ENCODE assay signal across 22 cellular contexts in the genomic region with DNA sequence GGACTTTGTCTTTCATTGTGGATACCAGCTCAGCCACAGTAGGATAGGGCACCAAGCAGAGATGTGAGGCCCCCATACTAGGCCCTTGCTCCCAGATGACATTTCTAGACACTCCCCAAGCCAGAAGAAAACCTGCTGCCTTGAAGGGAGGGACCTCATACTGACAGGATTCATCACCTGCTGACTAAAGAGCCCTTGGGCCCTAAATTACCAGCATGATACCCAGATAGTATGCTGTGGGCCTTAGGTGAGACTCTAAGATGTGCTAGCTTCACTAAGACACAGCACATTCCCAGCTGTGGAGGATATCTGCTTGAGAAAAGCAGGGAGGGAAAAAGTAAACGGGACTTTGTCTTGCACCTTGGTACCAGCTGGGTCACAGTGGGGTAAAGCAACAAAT.
DNase-seq lines count a peak whose midpoint lies in the region; ATAC-seq and TF ChIP-seq lines count a peak whose summit lies in the region.
"Had no signal": no experiment of that assay in that cellular context is flagged by ENCODE, and none has a peak within 500 bp of the region (broad histone marks: within the 10 kb centered on the region; RNA-seq: fewer than 3 reads in every experiment).

No MANE protein-coding gene starts in this region.

- no peak overlapping the region for H3K4me3 Mint-ChIP-seq in activated CD4-positive, alpha-beta T cell treated with anti-CD3 and anti-CD28 coated beads for 36 hours
- H3K4me3 Mint-ChIP-seq: activated CD4-positive, alpha-beta T cell treated with anti-CD3 and anti-CD28 coated beads, Interleukin-2, amount 10 ng/mL, durations not matched to agents 24 days and 14 days; CD8-positive, alpha-beta memory T cell; nephron had no signal

- H4K8ac ChIP-seq in trophoblast cell (ENCODE audit: low read depth, low read length): no peak overlapping the region

- H3K14ac ChIP-seq in trophoblast cell (ENCODE audit: low read length): no peak overlapping the region

- H2BK120ac ChIP-seq in trophoblast cell (ENCODE audit: insufficient read depth, low read length, poor library complexity): no peak overlapping the region

- no peak overlapping the region for H3K18ac ChIP-seq in trophoblast cell (ENCODE audit: low read length)

- intact Hi-C loops in activated CD4-positive, alpha-beta T cell treated with anti-CD3 and anti-CD28 coated beads for 36 hours (cut with DNase I, micrococcal nuclease): loop anchor here (2.0 to 10.0 kb wide), 2 partner anchors 502 to 1512 kb away; no protein-coding TSS in a partner anchor
- intact Hi-C loops in HCT116 (cut with micrococcal nuclease): no loop called here

- no peaks in the 10 kb centered on the region for H3K36me3 Mint-ChIP-seq in activated CD4-positive, alpha-beta T cell treated with anti-CD3 and anti-CD28 coated beads for 36 hours (ENCODE audit: low read depth)
- H3K36me3 Mint-ChIP-seq: CD8-positive, alpha-beta memory T cell had no signal

- no peak overlapping the region for H4K12ac ChIP-seq in trophoblast cell (ENCODE audit: low read depth, low read length)

- H3K9ac ChIP-seq in HCT116 (ENCODE audit: low read length) (no peak overlapping the region), OCI-LY3 (ENCODE audit: low read length) (no peak overlapping the region), trophoblast cell (ENCODE audit: low read length) (no peak overlapping the region)
- H3K9ac ChIP-seq: SK-N-SH had no signal

- TF ChIP-seq POLR2A in HCT116 (IDR thresholded peaks at IDR 0.05; ENCODE audit: borderline replicate concordance, extremely low read depth, insufficient read depth, insufficient read length): no peak

- peaks cover 7% of the 10 kb centered on the region for H3K9me3 Mint-ChIP-seq in activated CD4-positive, alpha-beta T cell treated with anti-CD3 and anti-CD28 coated beads for 36 hours (ENCODE audit: low read depth)

- peaks cover 3% of the 10 kb centered on the region for H3K27me3 Mint-ChIP-seq in activated CD4-positive, alpha-beta T cell treated with anti-CD3 and anti-CD28 coated beads for 36 hours

- ATAC-seq in activated CD4-positive, alpha-beta T cell treated with anti-CD3 and anti-CD28 coated beads for 36 hours: no peak
- ATAC-seq in HCT116 (peak; percentile 18; the same call in 1 of the 2 replicates), GM21717 (IDR thresholded peaks at IDR 0.05; ENCODE audit: unreplicated experiment) (no peak)

- no peak overlapping the region for H2AK5ac ChIP-seq in trophoblast cell (ENCODE audit: low read length)

- WGBS in trophoblast cell (ENCODE audit: extremely low coverage, insufficient coverage, insufficient read length): no CpG with 5 or more reads among the region's 1 CpG

- H3K79me2 ChIP-seq in HCT116 (ENCODE audit: insufficient read depth, low read length): no peaks in the 10 kb centered on the region
- H3K79me2 ChIP-seq in OCI-LY3 (ENCODE audit: low read length): no peaks in the 10 kb centered on the region
- no peaks in the 10 kb centered on the region for H3K79me2 ChIP-seq in trophoblast cell (ENCODE audit: control insufficient read depth, insufficient read depth, low read length, poor library complexity)

- H4K91ac ChIP-seq in trophoblast cell (ENCODE audit: low read depth, low read length): no peak overlapping the region

- H2BK12ac ChIP-seq in trophoblast cell (ENCODE audit: low read length): no peak overlapping the region

- peaks cover 4% of the 10 kb centered on the region for H3K4me1 Mint-ChIP-seq in activated CD4-positive, alpha-beta T cell treated with anti-CD3 and anti-CD28 coated beads for 36 hours

- CTCF ChIA-PET in activated CD4-positive, alpha-beta T cell treated with anti-CD3 and anti-CD28 coated beads for 36 hours (lab: Charles Lee): interaction anchor here (0.5 to 3.6 kb wide), 17 partner anchors 10 to 1512 kb away, joined by 3 to 58 read pairs (median 4); no protein-coding TSS in a partner anchor
- CTCF ChIA-PET in HCT116 (lab: Charles Lee): interaction anchor here (1.5 kb wide), 1 partner anchor 65 kb away, joined by 21 read pairs; no protein-coding TSS in a partner anchor

- H3K4me1 ChIP-seq in HCT116 (ENCODE audit: control insufficient read depth in 1 of 2, insufficient read depth in 2 of 2, low read length in 2 of 2): no peaks in the 10 kb centered on the region
- H3K4me1 ChIP-seq in OCI-LY3 (ENCODE audit: low read length): peaks cover 28% of the 10 kb centered on the region
- H3K4me1 ChIP-seq in trophoblast cell (ENCODE audit: control insufficient read depth in 1 of 2, insufficient read depth in 2 of 2, low read length in 2 of 2): peaks cover 0 to 3% of the 10 kb centered on the region in 2 experiments
- H3K4me1 ChIP-seq: ascending aorta had no signal

- RAD21 ChIA-PET in HCT116 (lab: Charles Lee; ENCODE audit: low non-redundant PET in 1 of 2, low total read pairs in 2 of 2, uncharacterized antibody in 2 of 2, unreplicated experiment in 2 of 2): interaction anchor here (0.7 to 2.7 kb wide), 3 partner anchors 66 to 1512 kb away, joined by 3 to 16 read pairs (median 10); no protein-coding TSS in a partner anchor

- no peak overlapping the region for H2BK5ac ChIP-seq in trophoblast cell (ENCODE audit: low read depth, low read length, poor library complexity)

- H3K36me3 ChIP-seq in HCT116 (ENCODE audit: control insufficient read depth in 1 of 2, insufficient read depth in 2 of 2, low read length in 2 of 2) (no peaks in the 10 kb centered on the region), OCI-LY3 (replicated peaks; ENCODE audit: low read depth, low read length) (peaks cover 3% of the 10 kb centered on the region), trophoblast cell (ENCODE audit: control insufficient read depth in 1 of 2, insufficient read depth in 2 of 2, low read length in 2 of 2) (no peaks in the 10 kb centered on the region)
- H3K36me3 ChIP-seq: ascending aorta, pancreas, stomach, tibial nerve had no signal

- H2AFZ ChIP-seq in HCT116 (ENCODE audit: low read depth, low read length, poor library complexity, severe bottlenecking) (no peak overlapping the region), OCI-LY3 (ENCODE audit: low read depth, low read length) (peak overlapping the region; percentile 89), trophoblast cell (ENCODE audit: insufficient read depth, low read length, poor library complexity) (no peak overlapping the region)

- H3K4me3 ChIP-seq in HCT116 (replicated peaks in 1 of 2; ENCODE audit: low read depth in 1 of 2, low read length in 2 of 2) (no peak overlapping the region), OCI-LY3 (ENCODE audit: low read length) (no peak overlapping the region), trophoblast cell (ENCODE audit: low read depth, low read length) (no peak overlapping the region)
- H3K4me3 ChIP-seq: ascending aorta, pancreas, stomach, tibial nerve had no signal

- no peaks in the 10 kb centered on the region for H3K79me1 ChIP-seq in trophoblast cell (ENCODE audit: low read length)

- no peaks in the 10 kb centered on the region for H4K20me1 ChIP-seq in HCT116 (ENCODE audit: insufficient read depth)
- no peaks in the 10 kb centered on the region for H4K20me1 ChIP-seq in OCI-LY3 (ENCODE audit: insufficient read depth, low read length)

- no TSS peak for BruUV-seq in HCT116 (replicated peaks; lab: Mats Ljungman, UMichigan)

- no peak overlapping the region for H3K23ac ChIP-seq in trophoblast cell (ENCODE audit: low read length)

- H3K9me3 ChIP-seq in HCT116 (ENCODE audit: control insufficient read depth in 1 of 2, insufficient read depth in 1 of 2, low read depth in 1 of 2, low read length in 2 of 2) (no peaks in the 10 kb centered on the region), OCI-LY3 (ENCODE audit: insufficient read depth, low read length) (no peaks in the 10 kb centered on the region), trophoblast cell (ENCODE audit: insufficient read depth, low read depth, low read length) (peaks cover 3% of the 10 kb centered on the region)
- H3K9me3 ChIP-seq: ascending aorta, pancreas, SK-N-SH had no signal

- H3K27ac Mint-ChIP-seq in activated CD4-positive, alpha-beta T cell treated with anti-CD3 and anti-CD28 coated beads for 36 hours: peak overlapping the region; percentile 74
- H3K27ac Mint-ChIP-seq: activated naive CD4-positive, alpha-beta T cell treated with anti-CD3 and anti-CD28 coated beads, Interleukin-2, amount 50 U/mL, for 72 hours; activated T-helper 2 cell treated with anti-CD3 and anti-CD28 coated beads, Interferon-gamma antibody, Interleukin-2, Interleukin-4, amounts not matched to agents 10 μg/mL and 5 μg/mL and 100 μg/mL, durations not matched to agents 14 hours and 24 hours and 36 hours had no signal

- no peak overlapping the region for H3K4ac ChIP-seq in trophoblast cell (ENCODE audit: low read depth, low read length)

- no peak overlapping the region for H3K27ac ChIP-seq in HCT116 (ENCODE audit: low read depth, low read length)
- no peak overlapping the region for H3K27ac ChIP-seq in OCI-LY3 (ENCODE audit: low read length)
- H3K27ac ChIP-seq in trophoblast cell (ENCODE audit: low read depth, low read length): no peak overlapping the region
- H3K27ac ChIP-seq: ascending aorta, HL-60, pancreas, RWPE1, stomach, tibial nerve had no signal

- H3K9me2 ChIP-seq in HCT116 (ENCODE audit: insufficient read depth): no peaks in the 10 kb centered on the region
- H3K9me2 ChIP-seq: SK-N-SH had no signal

- TF ChIP-seq RAD21 in HCT116 (IDR thresholded peaks at IDR 0.05; ENCODE audit: low read depth): no peak

- no peak for DNase-seq in activated CD4-positive, alpha-beta T cell treated with anti-CD3 and anti-CD28 coated beads for 36 hours
- DNase-seq in activated CD4-positive, alpha-beta T cell treated with anti-CD3 and anti-CD28 coated beads, Interleukin-2, amount 50 U/mL, for 1 hour: no peak
- DNase-seq in HCT116 (ENCODE audit: low read depth, low spot score) (no peak), trophoblast cell (peak; percentile 91 to 92), NCI-H1694 treated with DMSO at 0.1 percent for 48 hours (lab: John Stamatoyannopoulos, UW) (no peak), UCSD-AML1 (lab: John Stamatoyannopoulos, UW; ENCODE audit: unreplicated experiment) (no peak)
- DNase-seq: 8988T, kidney had no signal

- TF ChIP-seq CTCF in HCT116 (IDR thresholded peaks at IDR 0.05 in 2 of 3, conservative IDR thresholded peaks at IDR 0.05 in 1 of 3; ENCODE audit: borderline replicate concordance in 1 of 3, insufficient read depth in 1 of 3, low read depth in 2 of 3, low read length in 2 of 3) (no peak), OCI-LY3 (IDR thresholded peaks at IDR 0.05; ENCODE audit: low read depth, low read length) (no peak)

- H3K27me3 ChIP-seq in HCT116 (ENCODE audit: insufficient read depth, low read length) (no peaks in the 10 kb centered on the region), OCI-LY3 (ENCODE audit: low read depth, low read length) (no peaks in the 10 kb centered on the region), trophoblast cell (ENCODE audit: insufficient read depth, low read length) (no peaks in the 10 kb centered on the region)
- H3K27me3 ChIP-seq: ascending aorta, pancreas, stomach, tibial nerve had no signal

- H3K4me2 ChIP-seq in HCT116 (ENCODE audit: low read length) (no peak overlapping the region), OCI-LY3 (ENCODE audit: low read length) (peak overlapping the region; percentile 62; the same call in 1 of the 2 replicates), trophoblast cell (ENCODE audit: low read length) (no peak overlapping the region)
- H3K4me2 ChIP-seq: SK-N-SH had no signal

- POLR2A ChIA-PET in activated CD4-positive, alpha-beta T cell treated with anti-CD3 and anti-CD28 coated beads for 36 hours (lab: Charles Lee): no interaction called here
- POLR2A ChIA-PET in HCT116 (lab: Charles Lee): no interaction called here

Comparison
In these comparisons a context has a peak if more than half of its experiments do, and no peak if none do; other contexts are left out.
1. DNase-seq: peak in trophoblast cell (2 of 2); none in activated CD4-positive, alpha-beta T cell treated with anti-CD3 and anti-CD28 coated beads for 36 hours (single experiment), activated CD4-positive, alpha-beta T cell treated with anti-CD3 and anti-CD28 coated beads, Interleukin-2, amount 50 U/mL, for 1 hour (single experiment), HCT116 (single experiment), NCI-H1694 treated with DMSO at 0.1 percent for 48 hours (single experiment) and UCSD-AML1 (single experiment).